Comparison of ENCODE assay signal across 8 cellular contexts in the genomic region with DNA sequence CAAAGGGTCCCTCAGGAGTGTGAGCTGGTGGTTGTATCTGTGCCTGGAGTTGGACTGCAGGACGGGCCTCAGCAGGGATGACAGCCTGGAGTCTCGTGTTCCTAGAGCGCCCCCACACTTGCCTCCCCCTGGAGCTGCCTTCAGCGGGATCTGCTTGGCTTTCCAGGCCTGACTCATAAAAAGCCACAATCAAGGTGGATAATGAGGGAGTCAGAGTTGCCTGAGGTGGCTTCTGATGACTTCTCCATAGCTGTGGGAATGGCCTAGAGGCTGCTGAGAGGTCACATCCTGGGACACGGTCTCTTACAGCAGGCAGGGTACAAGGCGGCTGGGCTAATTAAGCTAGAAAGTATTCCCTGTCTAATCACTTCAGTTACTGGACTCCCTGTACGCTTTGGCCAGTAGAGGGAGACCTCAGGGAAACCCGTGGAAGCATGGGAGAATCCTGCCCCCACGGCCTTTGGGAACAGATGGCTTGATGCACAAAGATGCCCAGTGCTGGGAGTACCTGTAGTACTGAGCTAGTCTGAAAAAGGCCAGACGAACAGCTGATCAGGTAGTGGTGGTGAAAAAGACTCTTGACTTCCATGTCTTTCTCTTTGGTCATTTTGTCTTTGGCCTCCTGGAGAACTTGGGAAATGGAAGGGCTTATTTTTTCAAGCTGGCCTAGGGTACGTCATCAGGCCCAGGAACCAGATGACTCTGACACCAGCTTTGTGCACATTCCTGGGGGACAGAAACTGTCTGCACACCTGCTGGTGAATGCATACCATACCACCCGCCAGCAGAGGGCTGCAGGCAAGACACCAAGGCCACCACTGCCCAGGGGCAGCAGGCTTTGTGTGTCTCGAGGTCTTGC. TPM values are rescaled to one million over a fixed set of nuclear protein-coding genes. Genes with fewer than 3 reads are reported as not detected.
DNase-seq lines count a peak whose midpoint lies in the region; ATAC-seq and TF ChIP-seq lines count a peak whose summit lies in the region.

No MANE protein-coding gene starts in this region.

- H3K18ac ChIP-seq in IMR-90 (ENCODE audit: low read depth, low read length): no peak overlapping the region

- H2AFZ ChIP-seq in IMR-90 (replicated peaks; ENCODE audit: low read length, poor library complexity): no peak overlapping the region

- POLR2A ChIA-PET in IMR-90 (lab: Charles Lee; ENCODE audit: unreplicated experiment): no interaction called here

- no peak overlapping the region for H4K8ac ChIP-seq in IMR-90 (ENCODE audit: low read depth in 2 of 2, low read length in 2 of 2)

- no peak overlapping the region for H2BK15ac ChIP-seq in IMR-90 (ENCODE audit: low read depth, low read length)

- no peak overlapping the region for H3K4ac ChIP-seq in IMR-90 (ENCODE audit: low read depth, low read length)

- H3K9me3 ChIP-seq in heart left ventricle: no peaks in the 10 kb centered on the region
- no peaks in the 10 kb centered on the region for H3K9me3 ChIP-seq in IMR-90 (ENCODE audit: control insufficient read depth, insufficient read depth, low read length)
- H3K9me3 ChIP-seq in adrenal gland (replicated peaks in 1 of 3): no peaks in the 10 kb centered on the region

- WGBS in heart left ventricle, 4 donors: 67 to 76% (median 70%) methylated on average over 9 to 13 of the region's 13 CpGs
- WGBS in IMR-90 (ENCODE audit: extremely low coverage in 2 of 2, insufficient read length in 1 of 2), 2 experiments: 83% methylated on average over 1 of the region's 13 CpGs; no CpG with 5 or more reads in 1 of the 2 experiments
- WGBS in adrenal gland, 4 donors: 68 to 77% (median 69%) methylated on average over 8 to 13 of the region's 13 CpGs

- H4K91ac ChIP-seq in IMR-90 (ENCODE audit: insufficient read depth, low read depth, low read length): no peak overlapping the region

- CTCF ChIA-PET in IMR-90 (lab: Yijun Ruan, JAX): interaction anchor here (0.7 to 1.6 kb wide), 5 partner anchors 9 to 142 kb away, joined by 3 to 7 read pairs (median 3); no protein-coding TSS in a partner anchor

- H3K36me3 ChIP-seq in heart left ventricle: no peaks in the 10 kb centered on the region
- no peaks in the 10 kb centered on the region for H3K36me3 ChIP-seq in IMR-90 (ENCODE audit: control insufficient read depth, insufficient read depth, low read length)
- no peaks in the 10 kb centered on the region for H3K36me3 ChIP-seq in adrenal gland (replicated peaks in 1 of 2)

- peaks cover 3% of the 10 kb centered on the region; the same call in 1 of the 2 replicates for H3K9me1 ChIP-seq in IMR-90 (ENCODE audit: insufficient read depth, low read length)

- no peak overlapping the region for H3K56ac ChIP-seq in IMR-90 (ENCODE audit: extremely low read depth, insufficient read depth, low read length)

- H2AK5ac ChIP-seq in IMR-90 (ENCODE audit: low read depth, low read length): no peak overlapping the region

- TF ChIP-seq POLR2A in heart left ventricle (IDR thresholded peaks at IDR 0.05): no peak
- TF ChIP-seq POLR2A in IMR-90 (IDR thresholded peaks at IDR 0.05; ENCODE audit: low read depth, low read length): no peak
- TF ChIP-seq POLR2A in adrenal gland (IDR thresholded peaks at IDR 0.05): no peak

- no peaks in the 10 kb centered on the region for H4K20me1 ChIP-seq in IMR-90 (ENCODE audit: insufficient read depth, low read length)

- DNase-seq in heart left ventricle (peak in 1 of 5 donors; percentile 33), cardiac septum (ENCODE audit: low spot score) (no peak), IMR-90 (peak; percentile 15), adrenal gland (peak in 6 of 7 donors; percentile 37 to 73 (median 57)), kidney glomerular epithelial cell (lab: John Stamatoyannopoulos, UW) (peak; percentile 39), globus pallidus (ENCODE audit: low spot score) (no peak)
- DNase-seq in central memory CD4-positive, alpha-beta T cell: no peak

- no peak overlapping the region for H4K5ac ChIP-seq in IMR-90 (ENCODE audit: low read depth, low read length)

- no peaks in the 10 kb centered on the region for H3K79me1 ChIP-seq in IMR-90 (ENCODE audit: low read depth in 1 of 2, low read length in 2 of 2)

- in situ Hi-C loops in IMR-90 (cut with MboI; ENCODE audit: low sequenced_read_pairs): loop anchor here (25.0 kb wide), 1 partner anchor 129 kb away; a partner anchor contains a TSS

- intact Hi-C loops in heart left ventricle (cut with DNase I) (loop anchor here in 1 of 10 donors (2.0 kb wide), 1 partner anchor 138 kb away; a partner anchor contains a TSS), cardiac septum (cut with DNase I) (no loop called here), IMR-90 (cut with micrococcal nuclease) (loop anchor here (2.0 to 5.0 kb wide), 2 partner anchors 138 to 219 kb away; a partner anchor contains a TSS), adrenal gland (cut with DNase I) (no loop called here)

- peak; percentile 22 to 38 (median 28) for ATAC-seq in heart left ventricle
- peak; percentile 61 for ATAC-seq in IMR-90 (ENCODE audit: low read depth)
- no peak for ATAC-seq in HG03045 (IDR thresholded peaks at IDR 0.05; ENCODE audit: unreplicated experiment)

- no peaks in the 10 kb centered on the region for H3K27me3 ChIP-seq in heart left ventricle
- peaks cover 16% of the 10 kb centered on the region for H3K27me3 ChIP-seq in IMR-90 (ENCODE audit: control insufficient read depth, insufficient read depth, low read length)
- H3K27me3 ChIP-seq in adrenal gland: no peaks in the 10 kb centered on the region

- H3K4me1 ChIP-seq in heart left ventricle: peaks cover 0 to 11% (median 0%) of the 10 kb centered on the region in 12 donors
- no peaks in the 10 kb centered on the region for H3K4me1 ChIP-seq in IMR-90 (ENCODE audit: control insufficient read depth, insufficient read depth, low read length)
- no peaks in the 10 kb centered on the region for H3K4me1 ChIP-seq in adrenal gland (replicated peaks in 1 of 2)

- no peak overlapping the region for H2BK5ac ChIP-seq in IMR-90 (ENCODE audit: low read depth, low read length, poor library complexity, severe bottlenecking)

- no peak overlapping the region for H2BK120ac ChIP-seq in IMR-90 (ENCODE audit: low read depth, low read length)

- dilution Hi-C loops in IMR-90 (cut with HindIII; ENCODE audit: low sequenced_read_pairs, unreplicated experiment): no loop called here

- H3K27ac ChIP-seq in heart left ventricle (no peak overlapping the region), IMR-90 (ENCODE audit: insufficient read depth, low read length) (no peak overlapping the region), adrenal gland (no peak overlapping the region)

- H3K14ac ChIP-seq in IMR-90 (replicated peaks; ENCODE audit: low read depth, low read length): no peak overlapping the region

- no peak overlapping the region for H3K4me3 ChIP-seq in heart left ventricle
- no peak overlapping the region for H3K4me3 ChIP-seq in IMR-90 (ENCODE audit: insufficient read depth, low read depth, low read length)
- no peak overlapping the region for H3K4me3 ChIP-seq in adrenal gland

- no peak overlapping the region for H2AK9ac ChIP-seq in IMR-90 (replicated peaks; ENCODE audit: low read depth, low read length, poor library complexity)

- no peak overlapping the region for H2BK20ac ChIP-seq in IMR-90 (ENCODE audit: low read depth, low read length)

- H3K4me2 ChIP-seq in IMR-90 (ENCODE audit: low read depth, low read length): no peak overlapping the region

- TF ChIP-seq CTCF in heart left ventricle (IDR thresholded peaks at IDR 0.05) (peak in 9 of 12 donors; percentile 10 to 38 (median 19)), IMR-90 (conservative IDR thresholded peaks at IDR 0.05; ENCODE audit: low read depth, low read length) (peak; percentile 40), adrenal gland (IDR thresholded peaks at IDR 0.05) (peak in 4 of 6 experiments; percentile 29 to 47 (median 42))

- no TSS peak for BruUV-seq in IMR-90 (replicated peaks; lab: Mats Ljungman, UMichigan)

- no peak overlapping the region for H3K9ac ChIP-seq in IMR-90 (ENCODE audit: low read depth, low read length)

- no peak overlapping the region for H3K23ac ChIP-seq in IMR-90 (ENCODE audit: low read depth, low read length)

- peak; percentile 31; the same call in 1 of the 2 replicates for TF ChIP-seq RAD21 in IMR-90 (IDR thresholded peaks at IDR 0.05; ENCODE audit: low read length)

TF ChIP-seq in IMR-90, 13 proteins besides CTCF, POLR2A, EP300 and RAD21 (continues in another document):
- TF ChIP-seq, protein P1, sequence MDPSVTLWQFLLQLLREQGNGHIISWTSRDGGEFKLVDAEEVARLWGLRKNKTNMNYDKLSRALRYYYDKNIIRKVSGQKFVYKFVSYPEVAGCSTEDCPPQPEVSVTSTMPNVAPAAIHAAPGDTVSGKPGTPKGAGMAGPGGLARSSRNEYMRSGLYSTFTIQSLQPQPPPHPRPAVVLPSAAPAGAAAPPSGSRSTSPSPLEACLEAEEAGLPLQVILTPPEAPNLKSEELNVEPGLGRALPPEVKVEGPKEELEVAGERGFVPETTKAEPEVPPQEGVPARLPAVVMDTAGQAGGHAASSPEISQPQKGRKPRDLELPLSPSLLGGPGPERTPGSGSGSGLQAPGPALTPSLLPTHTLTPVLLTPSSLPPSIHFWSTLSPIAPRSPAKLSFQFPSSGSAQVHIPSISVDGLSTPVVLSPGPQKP (IDR thresholded peaks at IDR 0.05; ENCODE audit: borderline replicate concordance, low read depth, low read length): no peak
- no peak for TF ChIP-seq SMC3 (IDR thresholded peaks at IDR 0.05; ENCODE audit: low read depth, low read length)
- no peak for TF ChIP-seq RFX5 (IDR thresholded peaks at IDR 0.05; ENCODE audit: low read depth, low read length)
- no peak for TF ChIP-seq MXI1 (IDR thresholded peaks at IDR 0.05; ENCODE audit: borderline replicate concordance, low read depth, low read length)
- no peak for TF ChIP-seq BHLHE40 (IDR thresholded peaks at IDR 0.05; ENCODE audit: low read depth, low read length)
- no peak for TF ChIP-seq MAFK (IDR thresholded peaks at IDR 0.05; ENCODE audit: low read depth, low read length)
- TF ChIP-seq FOS (IDR thresholded peaks at IDR 0.05; ENCODE audit: low read depth, low read length): no peak
- TF ChIP-seq, protein P2, sequence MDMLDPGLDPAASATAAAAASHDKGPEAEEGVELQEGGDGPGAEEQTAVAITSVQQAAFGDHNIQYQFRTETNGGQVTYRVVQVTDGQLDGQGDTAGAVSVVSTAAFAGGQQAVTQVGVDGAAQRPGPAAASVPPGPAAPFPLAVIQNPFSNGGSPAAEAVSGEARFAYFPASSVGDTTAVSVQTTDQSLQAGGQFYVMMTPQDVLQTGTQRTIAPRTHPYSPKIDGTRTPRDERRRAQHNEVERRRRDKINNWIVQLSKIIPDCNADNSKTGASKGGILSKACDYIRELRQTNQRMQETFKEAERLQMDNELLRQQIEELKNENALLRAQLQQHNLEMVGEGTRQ (IDR thresholded peaks at IDR 0.05; ENCODE audit: low read depth, low read length): no peak

RNA-seq across cellular contexts. Expression of a gene that starts 16.1 kb away (rescaled TPM):
- 1 to 10 TPM in 7 of 9 donors, under 1 TPM in 2; 0.42 to 2.5 (median 1.8) TPM for total RNA-seq in heart left ventricle
- under 1 TPM; 0.04 to 0.08 TPM for polyA plus RNA-seq in heart left ventricle
- 0.81 TPM for total RNA-seq in cardiac septum
- total RNA-seq in IMR-90 (2012; rRNA removed): under 0.01 TPM in 1 of 2 replicates, not detected in the other
- polyA plus RNA-seq in IMR-90 (2012; rRNA removed): 0.05 and 0.06 TPM in 2 replicates
- 0.01 and 0.03 TPM in 2 replicates for polyA plus RNA-seq in IMR-90 (2012; cell fraction: cytosol; rRNA removed)
- polyA plus RNA-seq in IMR-90 (2012; cell fraction: nucleus; rRNA removed; ENCODE audit: low replicate concordance): under 0.01 and 0.08 TPM in 2 replicates
- total RNA-seq in adrenal gland: 10 to 100 TPM; 12.1 to 24.8 (median 18.9) TPM
- 10 to 100 TPM in 1 of 3 donors, 1 to 10 TPM in 2; 2.9 to 10.9 (median 4.0) TPM for polyA plus RNA-seq in adrenal gland

Comparison
In these comparisons a context has a peak if more than half of its experiments do, and no peak if none do; other contexts are left out.
1. DNase-seq: peak in IMR-90 (single experiment), adrenal gland (6 of 7) and kidney glomerular epithelial cell (single experiment); none in cardiac septum (single experiment), globus pallidus (single experiment) and central memory CD4-positive, alpha-beta T cell (single experiment).
2. Peak in every context shown above with its lines, with median percentiles within 50 percentile points of each other: CTCF ChIP-seq.